8 cellular contexts compared by ENCODE assay signal in genomic region chr11:64251986-64252837, GRCh38. TPM values are rescaled to one million over a fixed set of nuclear protein-coding genes. Genes with fewer than 3 reads are reported as not detected.
DNase-seq lines count a peak whose midpoint lies in the region; ATAC-seq and TF ChIP-seq lines count a peak whose summit lies in the region.

No MANE protein-coding gene starts in this region.

- in situ Hi-C loops in HAP-1 (cut with MboI; ENCODE audit: low sequenced_read_pairs): loop anchor here (25.0 kb wide), 1 partner anchor 860 kb away; the partner anchor contains the start of genes FAU, MRPL49, TM7SF2 and ZNHIT2

- no peaks in the 10 kb centered on the region for H3K9me3 ChIP-seq in BLaER1 treated with 17β-estradiol and CSF1 and Interleukin-3, amounts not matched to agents 10 nM and 100 nM (replicated peaks in 1 of 11)
- no peaks in the 10 kb centered on the region for H3K9me3 ChIP-seq in HAP-1
- H3K9me3 ChIP-seq in osteoblast (ENCODE audit: low read depth, low read length): no peaks in the 10 kb centered on the region

- H3K4me1 Mint-ChIP-seq in WTC11: peaks cover 42% of the 10 kb centered on the region

- peak overlapping the region; percentile 90 for H3K4me3 Mint-ChIP-seq in WTC11

- no peaks in the 10 kb centered on the region for H3K9me3 Mint-ChIP-seq in WTC11

- ATAC-seq in WTC11 (no peak), GM21390 (IDR thresholded peaks at IDR 0.05; ENCODE audit: unreplicated experiment) (no peak), GM21529 (IDR thresholded peaks at IDR 0.05; ENCODE audit: unreplicated experiment) (no peak)

- H3K4me3 ChIP-seq in BLaER1 treated with 17β-estradiol and CSF1 and Interleukin-3, amounts not matched to agents 10 nM and 100 nM: peak overlapping the region; percentile 71 to 96 (median 90)
- H3K4me3 ChIP-seq in HAP-1 (peak overlapping the region; percentile 70), fibroblast of the aortic adventitia (ENCODE audit: low read depth, low read length) (peak overlapping the region; percentile 82), osteoblast (ENCODE audit: insufficient read depth, low read length) (peak overlapping the region; percentile 91)

- H3K27me3 ChIP-seq in BLaER1 treated with 17β-estradiol and CSF1 and Interleukin-3, amounts not matched to agents 10 nM and 100 nM: no peaks in the 10 kb centered on the region
- H3K27me3 ChIP-seq in HAP-1 (ENCODE audit: low read depth) (no peaks in the 10 kb centered on the region), osteoblast (ENCODE audit: insufficient read depth, low read length) (no peaks in the 10 kb centered on the region)

- DNase-seq in HAP-1 (ENCODE audit: low spot score in 2 of 2): peak in 1 of 2 experiments; percentile 75
- DNase-seq in WTC11 (ENCODE audit: low spot score): peak; percentile 67
- no peak for DNase-seq in fibroblast of the aortic adventitia (ENCODE audit: low read depth)
- peak; percentile 99 for DNase-seq in osteoblast (ENCODE audit: insufficient read length, low spot score, missing footprints)
- no peak for DNase-seq in stimulated activated CD4-positive, alpha-beta T cell treated with anti-CD3 and anti-CD28 coated beads, Interleukin-1b, Interleukin-23, amount 100 ng/mL, for 48 hours

- peak overlapping the region; percentile 23 to 95 (median 71); a peak in 21 of 22 replicates for H3K27ac ChIP-seq in BLaER1 treated with 17β-estradiol and CSF1 and Interleukin-3, amounts not matched to agents 10 nM and 100 nM
- peak overlapping the region; percentile 58 for H3K27ac ChIP-seq in osteoblast (ENCODE audit: low read depth, low read length)

- H3K36me3 Mint-ChIP-seq in WTC11: peaks cover 3% of the 10 kb centered on the region

- peaks cover 30% of the 10 kb centered on the region for H3K79me2 ChIP-seq in osteoblast (ENCODE audit: insufficient read depth, low read length)

- TF ChIP-seq CTCF in WTC11 (IDR thresholded peaks at IDR 0.05) (peak; percentile 23; the same call in 1 of the 2 replicates), fibroblast of the aortic adventitia (IDR thresholded peaks at IDR 0.05; ENCODE audit: insufficient read depth, low read length) (peak; percentile 51), osteoblast (IDR thresholded peaks at IDR 0.05; ENCODE audit: extremely low read depth, low read depth, low read length) (peak; percentile 61)

- peaks cover 30 to 37% (median 32%) of the 10 kb centered on the region in 11 experiments for H3K36me3 ChIP-seq in BLaER1 treated with 17β-estradiol and CSF1 and Interleukin-3, amounts not matched to agents 10 nM and 100 nM
- peaks cover 21% of the 10 kb centered on the region for H3K36me3 ChIP-seq in HAP-1 (replicated peaks)
- peaks cover 20% of the 10 kb centered on the region for H3K36me3 ChIP-seq in osteoblast (ENCODE audit: insufficient read depth, low read length)

- CTCF ChIA-PET in WTC11 (lab: Charles Lee): interaction anchor here (0.5 to 5.3 kb wide), 22 partner anchors 10 to 1519 kb away, joined by 3 to 75 read pairs (median 12); partner anchors contain the start of genes CATSPERZ, CCDC88B, DNAJC4 and ESRRA

- H3K27me3 Mint-ChIP-seq in WTC11 (ENCODE audit: low read depth): no peaks in the 10 kb centered on the region

- peak overlapping the region; percentile 92 to 100 (median 99) for H3K4me2 ChIP-seq in BLaER1 treated with 17β-estradiol and CSF1 and Interleukin-3, amounts not matched to agents 10 nM and 100 nM
- peak overlapping the region; percentile 98 for H3K4me2 ChIP-seq in osteoblast (ENCODE audit: insufficient read depth, low read length)

- POLR2A ChIA-PET in WTC11 (lab: Charles Lee): interaction anchor here (0.6 to 3.7 kb wide), 10 partner anchors 9 to 52 kb away, joined by 3 to 25 read pairs (median 4); partner anchors contain the start of genes FKBP2, NUDT22 and TRPT1

- H3K27ac Mint-ChIP-seq in WTC11: peak overlapping the region; percentile 45

- peak overlapping the region; percentile 63 for H2AFZ ChIP-seq in osteoblast (ENCODE audit: low read length)

- H3K4me1 ChIP-seq in BLaER1 treated with 17β-estradiol and CSF1 and Interleukin-3, amounts not matched to agents 10 nM and 100 nM: peaks cover 46 to 69% (median 64%) of the 10 kb centered on the region in 10 experiments
- H3K4me1 ChIP-seq in HAP-1 (peaks cover 12% of the 10 kb centered on the region), osteoblast (ENCODE audit: insufficient read depth, low read length) (peaks cover 7% of the 10 kb centered on the region)

- peaks cover 17 to 47% (median 28%) of the 10 kb centered on the region in 11 experiments; a peak in 19 of 22 replicates for H4K20me1 ChIP-seq in BLaER1 treated with 17β-estradiol and CSF1 and Interleukin-3, amounts not matched to agents 10 nM and 100 nM
- H4K20me1 ChIP-seq in osteoblast (ENCODE audit: insufficient read depth, low read length): no peaks in the 10 kb centered on the region

- H3K9ac ChIP-seq in BLaER1 treated with 17β-estradiol and CSF1 and Interleukin-3, amounts not matched to agents 10 nM and 100 nM: peak overlapping the region; percentile 75 to 95 (median 85)

TF ChIP-seq in WTC11, 78 proteins besides CTCF, POLR2A, EP300 and RAD21 (continues in another document):
- no peak for TF ChIP-seq GRHL2 (CRISPR knock-in tag; IDR thresholded peaks at IDR 0.05; ENCODE audit: insufficient replicate concordance, severe bottlenecking)
- TF ChIP-seq MYBL2 (CRISPR knock-in tag; IDR thresholded peaks at IDR 0.05): no peak
- TF ChIP-seq HMGXB4 (CRISPR knock-in tag; IDR thresholded peaks at IDR 0.05): 0 out of 2 replicates have a peak, but pooled peaks have one; percentile 53
- TF ChIP-seq ZNF416 (CRISPR knock-in tag; IDR thresholded peaks at IDR 0.05): no peak
- TF ChIP-seq SP1 (CRISPR knock-in tag; conservative IDR thresholded peaks at IDR 0.05): peak; percentile 58
- TF ChIP-seq E2F1 (CRISPR knock-in tag; IDR thresholded peaks at IDR 0.05): no peak
- TF ChIP-seq FOXJ3 (CRISPR knock-in tag; IDR thresholded peaks at IDR 0.05; ENCODE audit: borderline replicate concordance): no peak
- TF ChIP-seq ZNF281 (CRISPR knock-in tag; IDR thresholded peaks at IDR 0.05): 0 out of 2 replicates have a peak, but pooled peaks have one; percentile 33

RNA-seq across cellular contexts. Expression of gene PLCB3, which starts 0.9 kb away (rescaled TPM):
- total RNA-seq in WTC11 (2021) (80.0 to 97.4 TPM (median 82.2 TPM) in 3 replicates), fibroblast of the aortic adventitia (ENCODE audit: low replicate concordance) (22.5 and 47.5 TPM in 2 replicates), osteoblast (25.3 and 25.6 TPM in 2 replicates)

RNA-seq across cellular contexts. Expression of gene PPP1R14B, which starts 5.5 kb away (rescaled TPM):
- total RNA-seq in WTC11 (2021) (435 to 471 TPM (median 458 TPM) in 3 replicates), fibroblast of the aortic adventitia (ENCODE audit: low replicate concordance) (42.1 and 264 TPM in 2 replicates), osteoblast (136 and 139 TPM in 2 replicates)

RNA-seq across cellular contexts. Expression of gene FKBP2, which starts 11.3 kb away (rescaled TPM):
- 57.2 to 65.9 TPM (median 61.7 TPM) in 3 replicates for total RNA-seq in WTC11 (2021)
- 34.3 and 60.3 TPM in 2 replicates for total RNA-seq in fibroblast of the aortic adventitia (ENCODE audit: low replicate concordance)
- total RNA-seq in osteoblast: 31.1 and 32.7 TPM in 2 replicates

RNA-seq across cellular contexts. Expression of gene VEGFB, which starts 17.8 kb away (rescaled TPM):
- total RNA-seq in WTC11 (2021) (51.7 to 62.2 TPM (median 59.7 TPM) in 3 replicates), fibroblast of the aortic adventitia (ENCODE audit: low replicate concordance) (17.3 and 37.5 TPM in 2 replicates), osteoblast (37.6 and 41.5 TPM in 2 replicates)

RNA-seq across cellular contexts. Expression of gene DNAJC4, which starts 21.9 kb away (rescaled TPM):
- total RNA-seq in WTC11 (2021) (26.0 to 27.2 TPM (median 27.1 TPM) in 3 replicates), fibroblast of the aortic adventitia (ENCODE audit: low replicate concordance) (6.5 and 9.0 TPM in 2 replicates), osteoblast (8.0 and 9.8 TPM in 2 replicates)

Comparison
In these comparisons a context has a peak if more than half of its experiments do, and no peak if none do; other contexts are left out.
1. DNase-seq: peak in WTC11 (single experiment) and osteoblast (single experiment); none in fibroblast of the aortic adventitia (single experiment) and stimulated activated CD4-positive, alpha-beta T cell treated with anti-CD3 and anti-CD28 coated beads, Interleukin-1b, Interleukin-23, amount 100 ng/mL, for 48 hours (single experiment).
2. Peak in every context shown above with its lines, with median percentiles within 50 percentile points of each other: H3K4me3 ChIP-seq and CTCF ChIP-seq.